ENCODE assay signal across 17 cellular contexts in the genomic region with DNA sequence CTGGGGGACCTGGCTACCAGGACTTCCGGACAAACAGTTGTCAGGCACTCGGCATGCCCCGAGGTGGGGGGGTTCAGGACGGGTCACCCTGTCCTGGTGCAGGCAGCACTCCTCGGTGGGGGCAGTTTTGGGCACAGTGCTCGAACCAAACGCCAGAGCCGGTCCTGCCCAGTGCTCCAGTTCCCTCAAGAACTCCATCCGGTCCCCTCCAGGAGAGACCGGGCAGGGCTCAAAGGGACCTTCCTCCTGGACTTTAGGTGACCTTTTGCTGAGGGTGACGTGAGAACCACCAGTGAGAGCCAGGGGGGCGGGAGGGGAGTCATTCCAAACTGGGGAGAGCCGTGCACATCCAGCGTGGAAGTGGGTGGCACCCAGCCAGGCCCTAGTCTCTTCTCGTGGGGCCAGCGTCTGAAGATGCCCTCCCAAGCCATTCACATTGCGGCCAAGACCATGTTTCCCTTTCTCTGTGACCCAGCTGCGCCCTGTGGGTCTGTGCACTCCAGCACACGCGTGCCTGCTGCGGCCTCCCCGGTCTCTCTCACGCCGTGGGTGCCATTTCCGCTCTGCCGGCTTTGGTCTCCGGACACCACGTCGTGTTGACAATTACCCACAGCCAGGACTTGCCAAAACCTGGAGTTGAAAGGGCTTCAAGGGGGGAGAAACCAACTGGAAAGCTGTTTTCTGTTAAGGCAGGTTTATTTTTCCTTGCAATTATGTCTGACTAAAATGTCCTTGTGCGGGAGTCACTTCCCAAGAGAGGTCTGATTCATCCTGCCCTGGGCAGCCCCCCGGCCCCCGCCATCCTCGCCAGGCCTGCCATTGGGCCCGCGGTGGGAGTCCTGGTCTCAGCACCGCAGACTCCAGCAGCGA.
DNase-seq lines count a peak whose midpoint lies in the region; ATAC-seq and TF ChIP-seq lines count a peak whose summit lies in the region.
"Had no signal": no experiment of that assay in that cellular context is flagged by ENCODE, and none has a peak within 500 bp of the region (broad histone marks: within the 10 kb centered on the region; RNA-seq: fewer than 3 reads in every experiment).

No MANE protein-coding gene starts in this region.

- H4K5ac ChIP-seq in IMR-90 (ENCODE audit: low read depth, low read length): no peak overlapping the region

- H3K4me3 ChIP-seq in IMR-90 (ENCODE audit: insufficient read depth, low read depth, low read length) (no peak overlapping the region), thyroid gland (replicated peaks in 1 of 3) (no peak overlapping the region)
- H3K4me3 ChIP-seq: BLaER1 treated with 17β-estradiol and CSF1 and Interleukin-3, amounts not matched to agents 10 nM and 100 nM; gastrocnemius medialis; prostate gland had no signal

- H2AK9ac ChIP-seq in IMR-90 (replicated peaks; ENCODE audit: low read depth, low read length, poor library complexity): no peak overlapping the region

- no peak overlapping the region for H2BK15ac ChIP-seq in IMR-90 (ENCODE audit: low read depth, low read length)

- no peaks in the 10 kb centered on the region for H3K9me3 ChIP-seq in IMR-90 (ENCODE audit: control insufficient read depth, insufficient read depth, low read length)
- no peaks in the 10 kb centered on the region for H3K9me3 ChIP-seq in thyroid gland
- H3K9me3 ChIP-seq: BLaER1 treated with 17β-estradiol and CSF1 and Interleukin-3, amounts not matched to agents 10 nM and 100 nM; gastrocnemius medialis; prostate gland had no signal

- ATAC-seq in IMR-90 (ENCODE audit: low read depth): no peak
- ATAC-seq: activated naive CD4-positive, alpha-beta T cell treated with anti-CD3 and anti-CD28 coated beads, Interleukin-2, amount 50 U/mL, for 72 hours; gastrocnemius medialis had no signal

- H3K4me1 ChIP-seq in IMR-90 (ENCODE audit: control insufficient read depth, insufficient read depth, low read length) (no peaks in the 10 kb centered on the region), thyroid gland (peaks cover 41 to 49% of the 10 kb centered on the region in 2 donors)
- H3K4me1 ChIP-seq: gastrocnemius medialis, prostate gland had no signal

- H3K18ac ChIP-seq in IMR-90 (ENCODE audit: low read depth, low read length): no peak overlapping the region

- no peak overlapping the region for H3K4ac ChIP-seq in IMR-90 (ENCODE audit: low read depth, low read length)

- POLR2A ChIA-PET in IMR-90 (lab: Charles Lee; ENCODE audit: unreplicated experiment): no interaction called here

- H4K8ac ChIP-seq in IMR-90 (ENCODE audit: low read depth in 2 of 2, low read length in 2 of 2): no peak overlapping the region

- H3K9ac ChIP-seq in IMR-90 (ENCODE audit: low read depth, low read length): no peak overlapping the region
- H3K9ac ChIP-seq: BLaER1 treated with 17β-estradiol and CSF1 and Interleukin-3, amounts not matched to agents 10 nM and 100 nM had no signal

- in situ Hi-C loops in IMR-90 (cut with MboI; ENCODE audit: low sequenced_read_pairs): no loop called here

- H4K91ac ChIP-seq in IMR-90 (ENCODE audit: insufficient read depth, low read depth, low read length): no peak overlapping the region

- H3K27ac ChIP-seq in IMR-90 (ENCODE audit: insufficient read depth, low read length): no peak overlapping the region
- H3K27ac ChIP-seq in caudate nucleus (ENCODE audit: low read depth, low read length): peak overlapping the region; percentile 44
- peak overlapping the region; percentile 67 to 88 (median 72) for H3K27ac ChIP-seq in thyroid gland
- H3K27ac ChIP-seq: BLaER1 treated with 17β-estradiol and CSF1 and Interleukin-3, amounts not matched to agents 10 nM and 100 nM; gastrocnemius medialis; prostate gland had no signal

- DNase-seq in IMR-90: peak; percentile 1
- peak in 3 of 61 donors; percentile 7 to 46 (median 20) for DNase-seq in caudate nucleus (lab: John Stamatoyannopoulos, UW)
- peak; percentile 46 for DNase-seq in hepatic stellate cell (ENCODE audit: low spot score)
- DNase-seq in thyroid gland: peak; percentile 81 to 86
- DNase-seq in 8988T: no peak
- no peak for DNase-seq in NCI-H2171 (lab: John Stamatoyannopoulos, UW)
- DNase-seq in DMS 273 treated with DMSO at 0.1 percent for 48 hours (lab: John Stamatoyannopoulos, UW): no peak
- DNase-seq: activated CD4-positive, alpha-beta T cell treated with anti-CD3 and anti-CD28 coated beads, Interleukin-2, amount 50 U/mL, for 48 hours; activated T-cell treated with anti-CD3 and anti-CD28 coated beads, Interleukin-2, amount 50 U/mL, for 24 hours; gastrocnemius medialis; HFFc6; naive B cell; NCI-H1930; NCI-H510A treated with DMSO at 0.1 percent for 48 hours had no signal

- no peak for TF ChIP-seq RAD21 in IMR-90 (IDR thresholded peaks at IDR 0.05; ENCODE audit: low read length)

- no peak overlapping the region for H2BK5ac ChIP-seq in IMR-90 (ENCODE audit: low read depth, low read length, poor library complexity, severe bottlenecking)

- H3K27me3 ChIP-seq in IMR-90 (ENCODE audit: control insufficient read depth, insufficient read depth, low read length) (no peaks in the 10 kb centered on the region; the same call in 1 of the 2 replicates), thyroid gland (no peaks in the 10 kb centered on the region)

- intact Hi-C loops in IMR-90 (cut with micrococcal nuclease): no loop called here
- intact Hi-C loops in thyroid gland (cut with DNase I): no loop called here

- no peak overlapping the region for H2BK20ac ChIP-seq in IMR-90 (ENCODE audit: low read depth, low read length)

- H2BK120ac ChIP-seq in IMR-90 (ENCODE audit: low read depth, low read length): no peak overlapping the region

- 73% methylated on average over 7 of the region's 37 CpGs; no CpG with 5 or more reads in 1 of the 2 experiments for WGBS in IMR-90 (ENCODE audit: extremely low coverage in 2 of 2, insufficient read length in 1 of 2), 2 experiments
- WGBS in thyroid gland, 2 donors: 31 to 37% methylated on average over 28 to 32 of the region's 37 CpGs

- dilution Hi-C loops in IMR-90 (cut with HindIII; ENCODE audit: low sequenced_read_pairs, unreplicated experiment): no loop called here

- H2AK5ac ChIP-seq in IMR-90 (ENCODE audit: low read depth, low read length): no peak overlapping the region

- H4K20me1 ChIP-seq in IMR-90 (ENCODE audit: insufficient read depth, low read length): no peaks in the 10 kb centered on the region

- no peak overlapping the region for H3K4me2 ChIP-seq in IMR-90 (ENCODE audit: low read depth, low read length)
- H3K4me2 ChIP-seq: BLaER1 treated with 17β-estradiol and CSF1 and Interleukin-3, amounts not matched to agents 10 nM and 100 nM had no signal

- H2AFZ ChIP-seq in IMR-90 (replicated peaks; ENCODE audit: low read length, poor library complexity): peak overlapping the region; percentile 43

- H3K79me1 ChIP-seq in IMR-90 (ENCODE audit: low read depth in 1 of 2, low read length in 2 of 2): no peaks in the 10 kb centered on the region

- TF ChIP-seq CTCF in IMR-90 (conservative IDR thresholded peaks at IDR 0.05; ENCODE audit: low read depth, low read length) (no peak), thyroid gland (IDR thresholded peaks at IDR 0.05) (no peak)

- no TSS peak for BruUV-seq in IMR-90 (replicated peaks; lab: Mats Ljungman, UMichigan)

- H3K14ac ChIP-seq in IMR-90 (replicated peaks; ENCODE audit: low read depth, low read length): no peak overlapping the region

- TF ChIP-seq POLR2A in IMR-90 (IDR thresholded peaks at IDR 0.05; ENCODE audit: low read depth, low read length): no peak
- TF ChIP-seq POLR2A in thyroid gland (IDR thresholded peaks at IDR 0.05): no peak

- no peaks in the 10 kb centered on the region for H3K9me1 ChIP-seq in IMR-90 (ENCODE audit: insufficient read depth, low read length)

- H3K36me3 ChIP-seq in IMR-90 (ENCODE audit: control insufficient read depth, insufficient read depth, low read length): no peaks in the 10 kb centered on the region
- no peaks in the 10 kb centered on the region for H3K36me3 ChIP-seq in thyroid gland
- H3K36me3 ChIP-seq: BLaER1 treated with 17β-estradiol and CSF1 and Interleukin-3, amounts not matched to agents 10 nM and 100 nM; gastrocnemius medialis; prostate gland had no signal

- H3K56ac ChIP-seq in IMR-90 (ENCODE audit: extremely low read depth, insufficient read depth, low read length): no peak overlapping the region

- no peak overlapping the region for H3K23ac ChIP-seq in IMR-90 (ENCODE audit: low read depth, low read length)

- CTCF ChIA-PET in IMR-90 (lab: Yijun Ruan, JAX): no interaction called here

TF ChIP-seq in IMR-90, 13 proteins besides CTCF, POLR2A, EP300 and RAD21 (continues in another document):
- TF ChIP-seq MXI1 (IDR thresholded peaks at IDR 0.05; ENCODE audit: borderline replicate concordance, low read depth, low read length) (no peak), NFE2L2 (IDR thresholded peaks at IDR 0.05; ENCODE audit: low read depth, low read length) (no peak), CHD1 (IDR thresholded peaks at IDR 0.05; ENCODE audit: low read depth, low read length) (no peak), FOS (IDR thresholded peaks at IDR 0.05; ENCODE audit: low read depth, low read length) (no peak), MAZ (IDR thresholded peaks at IDR 0.05; ENCODE audit: borderline replicate concordance, low read depth, low read length) (no peak), MAFK (IDR thresholded peaks at IDR 0.05; ENCODE audit: low read depth, low read length) (no peak), BHLHE40 (IDR thresholded peaks at IDR 0.05; ENCODE audit: low read depth, low read length) (no peak), SMC3 (IDR thresholded peaks at IDR 0.05; ENCODE audit: low read depth, low read length) (no peak), RFX5 (IDR thresholded peaks at IDR 0.05; ENCODE audit: low read depth, low read length) (no peak), RCOR1 (IDR thresholded peaks at IDR 0.05; ENCODE audit: insufficient replicate concordance, low read length) (no peak), CEBPB (IDR thresholded peaks at IDR 0.05; ENCODE audit: low read depth, low read length) (no peak)
- TF ChIP-seq, protein P1, sequence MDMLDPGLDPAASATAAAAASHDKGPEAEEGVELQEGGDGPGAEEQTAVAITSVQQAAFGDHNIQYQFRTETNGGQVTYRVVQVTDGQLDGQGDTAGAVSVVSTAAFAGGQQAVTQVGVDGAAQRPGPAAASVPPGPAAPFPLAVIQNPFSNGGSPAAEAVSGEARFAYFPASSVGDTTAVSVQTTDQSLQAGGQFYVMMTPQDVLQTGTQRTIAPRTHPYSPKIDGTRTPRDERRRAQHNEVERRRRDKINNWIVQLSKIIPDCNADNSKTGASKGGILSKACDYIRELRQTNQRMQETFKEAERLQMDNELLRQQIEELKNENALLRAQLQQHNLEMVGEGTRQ (IDR thresholded peaks at IDR 0.05; ENCODE audit: low read depth, low read length): no peak

Comparison
In these comparisons a context has a peak if more than half of its experiments do, and no peak if none do; other contexts are left out.
1. DNase-seq: peak in IMR-90 (single experiment), hepatic stellate cell (single experiment) and thyroid gland (2 of 2); none in 8988T (single experiment), NCI-H2171 (single experiment) and DMS 273 treated with DMSO at 0.1 percent for 48 hours (single experiment).